ENCODE assay signal across 9 cellular contexts in the genomic region with DNA sequence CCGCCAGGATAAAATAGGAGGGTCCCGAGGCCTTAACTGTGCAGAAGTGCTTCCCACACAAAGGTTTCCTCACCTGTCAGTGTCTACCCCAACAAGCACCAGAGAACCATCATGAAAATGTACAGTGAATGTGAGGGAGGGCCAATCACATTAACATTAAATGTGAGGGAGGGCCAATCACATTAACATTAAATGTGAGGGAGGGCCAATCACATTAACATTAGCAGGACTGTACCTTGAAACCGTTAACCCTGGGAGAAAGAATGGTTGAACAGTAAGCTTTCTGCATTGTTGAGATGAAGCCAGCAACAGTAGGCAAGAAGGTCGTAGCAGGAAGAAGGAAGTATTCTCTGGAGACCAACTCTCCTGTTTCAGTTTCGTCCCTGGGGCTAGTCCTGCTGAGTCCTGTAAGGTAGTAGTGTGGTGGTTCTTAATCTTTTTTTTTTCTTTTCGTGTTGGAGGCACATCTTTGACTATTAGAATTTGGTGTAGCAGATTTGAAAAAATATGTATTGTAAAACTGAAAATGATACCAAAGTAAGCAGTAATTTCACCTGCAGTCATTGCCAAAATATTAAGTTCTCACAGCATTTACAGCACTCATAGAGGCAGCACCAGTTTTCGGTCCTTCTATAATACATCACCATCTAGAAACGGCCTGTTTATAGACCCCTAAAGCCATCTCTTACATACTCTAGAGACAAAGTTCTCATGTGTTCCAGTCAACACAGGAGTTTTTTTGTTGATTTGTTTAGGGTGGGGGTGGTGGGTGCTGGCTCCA.
A peak's percentile ranks its signal among the peaks of the same experiment; 100 is the strongest.
DNase-seq lines count a peak whose midpoint lies in the region; ATAC-seq and TF ChIP-seq lines count a peak whose summit lies in the region.
"Had no signal": no experiment of that assay in that cellular context is flagged by ENCODE, and none has a peak within 500 bp of the region (broad histone marks: within the 10 kb centered on the region; RNA-seq: fewer than 3 reads in every experiment).

No MANE protein-coding gene starts in this region.

- ATAC-seq in GM19351 (IDR thresholded peaks at IDR 0.05; ENCODE audit: unreplicated experiment) (peak; percentile 100), HG03342 (IDR thresholded peaks at IDR 0.05; ENCODE audit: unreplicated experiment) (peak; percentile 99), activated B cell treated with CpG ODN at 0.5 μM for 24 hours (ENCODE audit: low read depth) (peak; percentile 97)
- ATAC-seq in stimulated activated naive B cell treated with anti-CD40 and anti-IgM and Interleukin-4, amounts not matched to agents 10 μg/mL and 1 μg/mL and 100 μg/mL, for 72 hours (replicated peaks), result peak; percentile 94 to 96

- no peaks in the 10 kb centered on the region for H3K9me3 ChIP-seq in HAP-1

- no peaks in the 10 kb centered on the region for H3K27me3 ChIP-seq in HAP-1 (ENCODE audit: low read depth)
- H3K27me3 ChIP-seq: cardiac muscle cell had no signal

- DNase-seq in GF-D8 (lab: John Stamatoyannopoulos, UW) (peak; percentile 21), activated B cell treated with CpG ODN at 0.5 μM for 24 hours (no peak), HAP-1 (ENCODE audit: low spot score in 2 of 2) (no peak), type B pancreatic cell (ENCODE audit: extremely low spot score, unreplicated experiment) (no peak), hypothalamus (lab: John Stamatoyannopoulos, UW) (no peak)
- peak; percentile 9 for DNase-seq in stimulated activated naive B cell treated with anti-CD40 and anti-IgM and Interleukin-4, amounts not matched to agents 10 μg/mL and 1 μg/mL and 100 μg/mL, for 72 hours

- POLR2A ChIA-PET in activated B cell treated with CpG ODN at 0.5 μM for 24 hours (lab: Charles Lee), result no interaction called here

- H3K4me1 ChIP-seq in HAP-1, result no peaks in the 10 kb centered on the region

- H3K4me3 ChIP-seq in HAP-1, result no peak overlapping the region
- H3K4me3 ChIP-seq: cardiac muscle cell had no signal

- intact Hi-C loops in activated B cell treated with CpG ODN at 0.5 μM for 24 hours (cut with micrococcal nuclease), result loop anchor here (5.0 kb wide), 1 partner anchor 101 kb away; a partner anchor contains a TSS

- H3K27ac Mint-ChIP-seq in activated B cell treated with CpG ODN at 0.5 μM for 24 hours, result peak overlapping the region; percentile 63
- H3K27ac Mint-ChIP-seq in stimulated activated naive B cell treated with anti-CD40 and anti-IgM and Interleukin-4, amounts not matched to agents 10 μg/mL and 1 μg/mL and 100 μg/mL, for 72 hours, result peak overlapping the region; percentile 49
- H3K27ac Mint-ChIP-seq in type B pancreatic cell, result no peak overlapping the region

- TF ChIP-seq CTCF in activated B cell treated with CpG ODN at 0.5 μM for 24 hours (IDR thresholded peaks at IDR 0.05) (no peak), type B pancreatic cell (conservative IDR thresholded peaks at IDR 0.05) (no peak)

- no peaks in the 10 kb centered on the region for H3K36me3 ChIP-seq in HAP-1 (replicated peaks)
- H3K36me3 ChIP-seq: cardiac muscle cell had no signal

- H3K4me3 Mint-ChIP-seq in activated B cell treated with CpG ODN at 0.5 μM for 24 hours, result peak overlapping the region; percentile 67
- peak overlapping the region; percentile 19 to 41 for H3K4me3 Mint-ChIP-seq in stimulated activated naive B cell treated with anti-CD40 and anti-IgM and Interleukin-4, amounts not matched to agents 10 μg/mL and 1 μg/mL and 100 μg/mL, for 72 hours
- H3K4me3 Mint-ChIP-seq in type B pancreatic cell, result no peak overlapping the region

- no peaks in the 10 kb centered on the region for H3K36me3 Mint-ChIP-seq in activated B cell treated with CpG ODN at 0.5 μM for 24 hours (ENCODE audit: low read depth)
- H3K36me3 Mint-ChIP-seq in stimulated activated naive B cell treated with anti-CD40 and anti-IgM and Interleukin-4, amounts not matched to agents 10 μg/mL and 1 μg/mL and 100 μg/mL, for 72 hours, result no peaks in the 10 kb centered on the region
- no peaks in the 10 kb centered on the region for H3K36me3 Mint-ChIP-seq in type B pancreatic cell

- in situ Hi-C loops in HAP-1 (cut with MboI; ENCODE audit: low sequenced_read_pairs), result no loop called here

- H3K9me3 Mint-ChIP-seq in activated B cell treated with CpG ODN at 0.5 μM for 24 hours (no peaks in the 10 kb centered on the region), type B pancreatic cell (peaks cover 5% of the 10 kb centered on the region)
- H3K9me3 Mint-ChIP-seq in stimulated activated naive B cell treated with anti-CD40 and anti-IgM and Interleukin-4, amounts not matched to agents 10 μg/mL and 1 μg/mL and 100 μg/mL, for 72 hours, result no peaks in the 10 kb centered on the region

- H3K27me3 Mint-ChIP-seq in activated B cell treated with CpG ODN at 0.5 μM for 24 hours (no peaks in the 10 kb centered on the region), type B pancreatic cell (no peaks in the 10 kb centered on the region)
- H3K27me3 Mint-ChIP-seq in stimulated activated naive B cell treated with anti-CD40 and anti-IgM and Interleukin-4, amounts not matched to agents 10 μg/mL and 1 μg/mL and 100 μg/mL, for 72 hours, result no peaks in the 10 kb centered on the region

- CTCF ChIA-PET in activated B cell treated with CpG ODN at 0.5 μM for 24 hours (lab: Charles Lee), result interaction anchor here (1.0 kb wide), 1 partner anchor 151 kb away, joined by 3 read pairs; a partner anchor contains a TSS

- H3K4me1 Mint-ChIP-seq in activated B cell treated with CpG ODN at 0.5 μM for 24 hours (peaks cover 27% of the 10 kb centered on the region), type B pancreatic cell (ENCODE audit: unreplicated experiment) (peaks cover 4% of the 10 kb centered on the region)
- peaks cover 20 to 32% of the 10 kb centered on the region in 2 donors for H3K4me1 Mint-ChIP-seq in stimulated activated naive B cell treated with anti-CD40 and anti-IgM and Interleukin-4, amounts not matched to agents 10 μg/mL and 1 μg/mL and 100 μg/mL, for 72 hours

Comparison
In these comparisons a context has a peak if more than half of its experiments do, and no peak if none do; other contexts are left out.
1. DNase-seq: peak in GF-D8 (single experiment) and stimulated activated naive B cell treated with anti-CD40 and anti-IgM and Interleukin-4, amounts not matched to agents 10 μg/mL and 1 μg/mL and 100 μg/mL, for 72 hours (single experiment); none in activated B cell treated with CpG ODN at 0.5 μM for 24 hours (single experiment), HAP-1 (0 of 2), type B pancreatic cell (single experiment) and hypothalamus (0 of 51).
2. Peak in every context shown above with its lines, with median percentiles within 50 percentile points of each other: ATAC-seq.